In genomic region chr20:46343358-46344357, GRCh38 we compare ENCODE assay signal across 1 cellular context.
TF ChIP-seq lines count a peak whose summit lies in the region.

No MANE protein-coding gene starts in this region.

TF ChIP-seq in GM23338, 12 proteins besides CTCF, POLR2A, EP300 and RAD21 (continued from another document):
- TF ChIP-seq ZNF462 (CRISPR knock-in tag; IDR thresholded peaks at IDR 0.05), result no peak
TF ChIP-seq in GM23338: peak in this region for 0.
